Comparison of ENCODE assay signal across 1 cellular context in the genomic region with DNA sequence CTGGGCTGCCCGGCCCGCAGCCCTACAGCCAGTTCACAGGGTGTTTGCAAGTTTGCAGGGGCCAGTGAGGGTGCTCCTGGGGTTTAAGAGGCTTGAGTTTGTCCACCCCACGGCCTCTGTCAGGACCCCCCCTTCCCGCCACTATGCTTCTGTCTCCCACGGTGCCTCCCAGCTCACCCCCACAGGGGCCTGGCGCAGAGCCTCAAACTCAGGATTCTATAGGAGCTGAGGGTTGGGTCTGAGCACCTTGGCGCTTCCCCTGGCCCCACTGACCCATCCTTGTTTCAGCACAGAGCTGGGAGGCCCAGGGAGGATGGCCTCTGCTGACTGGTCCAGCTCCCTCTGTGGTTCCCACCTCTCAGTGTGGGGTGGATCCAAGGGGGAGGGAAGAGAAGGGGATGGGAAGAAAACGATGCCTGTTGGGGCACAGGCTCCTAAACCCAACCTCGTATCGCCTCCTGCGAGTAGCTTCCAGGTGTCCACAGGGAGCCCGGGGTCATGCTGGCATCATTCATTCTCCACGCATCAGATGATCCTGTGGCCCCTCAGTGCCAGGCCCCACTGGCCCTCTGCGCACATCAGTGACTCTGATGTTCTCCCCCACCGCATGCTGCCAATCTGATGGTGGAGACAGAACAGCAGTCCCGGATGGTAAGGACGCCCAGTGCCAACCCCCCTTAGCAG.
TF ChIP-seq lines count a peak whose summit lies in the region.

No MANE protein-coding gene starts in this region.

TF ChIP-seq in H1, 55 proteins besides CTCF, POLR2A, EP300 and RAD21:
- TF ChIP-seq ATF3 (IDR thresholded peaks at IDR 0.05; ENCODE audit: insufficient read depth, low read depth, low read length) (no peak), TBP (IDR thresholded peaks at IDR 0.05; ENCODE audit: low read depth, low read length) (no peak), GABPA (IDR thresholded peaks at IDR 0.05; ENCODE audit: borderline replicate concordance, insufficient read depth, low read length) (no peak), RFX5 (IDR thresholded peaks at IDR 0.05; ENCODE audit: borderline replicate concordance, low read depth, low read length) (no peak), RNF2 (IDR thresholded peaks at IDR 0.05; ENCODE audit: borderline replicate concordance, low read depth, low read length, missing control alignments, poor library complexity, severe bottlenecking) (no peak), SIN3A (conservative IDR thresholded peaks at IDR 0.05 in 1 of 2, IDR thresholded peaks at IDR 0.05 in 1 of 2; ENCODE audit: low read depth in 1 of 2, low read length in 2 of 2) (no peak), POU5F1 (IDR thresholded peaks at IDR 0.05; ENCODE audit: low read depth, low read length) (no peak), CBX5 (IDR thresholded peaks at IDR 0.05; ENCODE audit: low read depth, low read length) (no peak), RBBP5 (IDR thresholded peaks at IDR 0.05; ENCODE audit: borderline replicate concordance, low read depth, low read length) (no peak)
